ENCODE assay signal across 9 cellular contexts in genomic region chr14:21990116-21990515, GRCh38.
A peak's percentile ranks its signal among the peaks of the same experiment; 100 is the strongest.
DNase-seq lines count a peak whose midpoint lies in the region; ATAC-seq and TF ChIP-seq lines count a peak whose summit lies in the region.
"Had no signal": no experiment of that assay in that cellular context is flagged by ENCODE, and none has a peak within 500 bp of the region (broad histone marks: within the 10 kb centered on the region; RNA-seq: fewer than 3 reads in every experiment).

No MANE protein-coding gene starts in this region.

- DNase-seq in CD14-positive monocyte (ENCODE audit: low spot score) (no peak), HEK293T (ENCODE audit: extremely low spot score) (peak; percentile 20), kidney epithelial cell (ENCODE audit: low read depth) (no peak), hippocampal formation (lab: John Stamatoyannopoulos, UW) (no peak)
- no peak for DNase-seq in activated CD8-positive, alpha-beta T cell treated with anti-CD3 and anti-CD28 coated beads, Interleukin-2, amount 10 ng/mL, durations not matched to agents 7 days and 5 days
- DNase-seq in activated CD4-positive, CD25-positive, alpha-beta regulatory T cell (lab: John Stamatoyannopoulos, UW) = no peak
- DNase-seq: uterus had no signal

- CTCF ChIA-PET in HEK293T (lab: Yijun Ruan, JAX) = interaction anchor here (0.8 to 3.8 kb wide), 9 partner anchors 8 to 211 kb away, joined by 3 to 22 read pairs (median 3); no protein-coding TSS in a partner anchor
- CTCF ChIA-PET in activated CD8-positive, alpha-beta T cell treated with anti-CD3 and anti-CD28 coated beads, Interleukin-2, amount 10 ng/mL, durations not matched to agents 7 days and 5 days (lab: Charles Lee) = interaction anchor here (0.7 to 9.0 kb wide), 29 partner anchors 8 to 580 kb away, joined by 3 to 169 read pairs (median 4); no protein-coding TSS in a partner anchor

- TF ChIP-seq CTCF in CD14-positive monocyte (IDR thresholded peaks at IDR 0.05) (peak; percentile 67), kidney epithelial cell (IDR thresholded peaks at IDR 0.05; ENCODE audit: insufficient read depth, low read length, poor library complexity, severe bottlenecking) (peak; percentile 36)

- intact Hi-C loops in CD14-positive monocyte (cut with micrococcal nuclease) = no loop called here

- no peaks in the 10 kb centered on the region for H3K4me1 Mint-ChIP-seq in CD14-positive monocyte
- peaks cover 38% of the 10 kb centered on the region for H3K4me1 Mint-ChIP-seq in activated CD8-positive, alpha-beta T cell treated with anti-CD3 and anti-CD28 coated beads, Interleukin-2, amount 10 ng/mL, durations not matched to agents 7 days and 5 days (ENCODE audit: low read depth)

- no peak overlapping the region for H3K27ac Mint-ChIP-seq in CD14-positive monocyte
- peak overlapping the region; percentile 55 for H3K27ac Mint-ChIP-seq in activated CD8-positive, alpha-beta T cell treated with anti-CD3 and anti-CD28 coated beads, Interleukin-2, amount 10 ng/mL, durations not matched to agents 7 days and 5 days

- no peak overlapping the region for H3K4me3 ChIP-seq in kidney epithelial cell (ENCODE audit: low read depth, low read length)
- H3K4me3 ChIP-seq: uterus had no signal

- POLR2A ChIA-PET in HEK293T (lab: Yijun Ruan, JAX) = no interaction called here
- POLR2A ChIA-PET in activated CD8-positive, alpha-beta T cell treated with anti-CD3 and anti-CD28 coated beads, Interleukin-2, amount 10 ng/mL, durations not matched to agents 7 days and 5 days (lab: Charles Lee) = interaction anchor here (0.6 to 1.6 kb wide), 9 partner anchors 110 to 580 kb away, joined by 3 to 4 read pairs (median 3); no protein-coding TSS in a partner anchor

- H3K9me3 Mint-ChIP-seq in CD14-positive monocyte = no peaks in the 10 kb centered on the region
- H3K9me3 Mint-ChIP-seq in activated CD8-positive, alpha-beta T cell treated with anti-CD3 and anti-CD28 coated beads, Interleukin-2, amount 10 ng/mL, durations not matched to agents 7 days and 5 days (ENCODE audit: insufficient read depth) = no peaks in the 10 kb centered on the region

- no peaks in the 10 kb centered on the region for H3K36me3 ChIP-seq in kidney epithelial cell (ENCODE audit: control insufficient read depth, insufficient read depth, low read length)
- H3K36me3 ChIP-seq: uterus had no signal

- H3K36me3 Mint-ChIP-seq in CD14-positive monocyte = no peaks in the 10 kb centered on the region
- no peaks in the 10 kb centered on the region for H3K36me3 Mint-ChIP-seq in activated CD8-positive, alpha-beta T cell treated with anti-CD3 and anti-CD28 coated beads, Interleukin-2, amount 10 ng/mL, durations not matched to agents 7 days and 5 days (ENCODE audit: low read depth)

- peak; percentile 38 for ATAC-seq in activated CD8-positive, alpha-beta T cell treated with anti-CD3 and anti-CD28 coated beads, Interleukin-2, amount 10 ng/mL, durations not matched to agents 7 days and 5 days
- ATAC-seq in GM21786 (IDR thresholded peaks at IDR 0.05; ENCODE audit: unreplicated experiment) (no peak), HG03460 (IDR thresholded peaks at IDR 0.05; ENCODE audit: unreplicated experiment) (no peak)

- peaks cover 1 to 2% (median 2%) of the 10 kb centered on the region in 3 donors for H3K27me3 Mint-ChIP-seq in CD14-positive monocyte (ENCODE audit: low read depth in 3 of 3)
- peaks cover 7% of the 10 kb centered on the region for H3K27me3 Mint-ChIP-seq in activated CD8-positive, alpha-beta T cell treated with anti-CD3 and anti-CD28 coated beads, Interleukin-2, amount 10 ng/mL, durations not matched to agents 7 days and 5 days (ENCODE audit: low read depth)

- H3K27me3 ChIP-seq in kidney epithelial cell (ENCODE audit: control insufficient read depth, insufficient read depth, low read length) = no peaks in the 10 kb centered on the region
- H3K27me3 ChIP-seq: uterus had no signal

- H3K4me3 Mint-ChIP-seq in CD14-positive monocyte = no peak overlapping the region
- peak overlapping the region; percentile 62 for H3K4me3 Mint-ChIP-seq in activated CD8-positive, alpha-beta T cell treated with anti-CD3 and anti-CD28 coated beads, Interleukin-2, amount 10 ng/mL, durations not matched to agents 7 days and 5 days

TF ChIP-seq in HEK293T, 16 proteins besides CTCF, POLR2A, EP300 and RAD21:
- TF ChIP-seq FOXA1 (IDR thresholded peaks at IDR 0.05) (no peak), ELF4 (IDR thresholded peaks at IDR 0.05) (no peak)
